9 cellular contexts compared by ENCODE assay signal in genomic region chr10:73647875-73648228, GRCh38. TPM values are rescaled to one million over a fixed set of nuclear protein-coding genes. Genes with fewer than 3 reads are reported as not detected.
DNase-seq lines count a peak whose midpoint lies in the region; ATAC-seq and TF ChIP-seq lines count a peak whose summit lies in the region.
"Had no signal": no experiment of that assay in that cellular context is flagged by ENCODE, and none has a peak within 500 bp of the region (broad histone marks: within the 10 kb centered on the region; RNA-seq: fewer than 3 reads in every experiment).

No MANE protein-coding gene starts in this region.

- peaks cover 1% of the 10 kb centered on the region for H3K79me1 ChIP-seq in neuronal stem cell (ENCODE audit: low read depth, low read length)

- DNase-seq in BE2C (no peak), PC-3 (no peak), esophagus squamous epithelium (lab: John Stamatoyannopoulos, UW) (no peak), neuronal stem cell (ENCODE audit: low spot score) (no peak), NCI-H2196 treated with DMSO at 0.1 percent for 48 hours (lab: John Stamatoyannopoulos, UW; ENCODE audit: unreplicated experiment) (no peak)

- intact Hi-C loops in PC-3 (cut with micrococcal nuclease) (no loop called here), esophagus squamous epithelium (cut with DNase I) (no loop called here)

- H3K27ac ChIP-seq in PC-3 (ENCODE audit: low read length) (no peak overlapping the region), esophagus squamous epithelium (peak overlapping the region; percentile 22 to 76 (median 64)), neuronal stem cell (replicated peaks; ENCODE audit: low read length) (peak overlapping the region; percentile 32)

- no peaks in the 10 kb centered on the region for H3K79me2 ChIP-seq in PC-3 (ENCODE audit: low read length)

- peak overlapping the region; percentile 77 for H2AK5ac ChIP-seq in neuronal stem cell (ENCODE audit: low read depth, low read length)

- peak overlapping the region; percentile 91 for H3K18ac ChIP-seq in neuronal stem cell (ENCODE audit: low read length)

- peak overlapping the region; percentile 86 for H4K91ac ChIP-seq in neuronal stem cell (ENCODE audit: low read depth, low read length, poor library complexity)

- H3K27me3 ChIP-seq in BE2C = no peaks in the 10 kb centered on the region
- no peaks in the 10 kb centered on the region for H3K27me3 ChIP-seq in PC-3 (ENCODE audit: low read length)
- no peaks in the 10 kb centered on the region for H3K27me3 ChIP-seq in esophagus squamous epithelium
- no peaks in the 10 kb centered on the region for H3K27me3 ChIP-seq in neuronal stem cell (ENCODE audit: control insufficient read depth in 3 of 3, insufficient read depth in 3 of 3, low read depth in 1 of 3, low read length in 3 of 3)

- H3K4me1 ChIP-seq in BE2C (no peaks in the 10 kb centered on the region), PC-3 (ENCODE audit: insufficient read depth, low read length) (no peaks in the 10 kb centered on the region), esophagus squamous epithelium (peaks cover 8 to 22% (median 12%) of the 10 kb centered on the region in 3 donors), neuronal stem cell (ENCODE audit: control insufficient read depth in 2 of 2, insufficient read depth in 1 of 2, low read depth in 1 of 2, low read length in 2 of 2) (peaks cover 0 to 22% of the 10 kb centered on the region in 2 donors)

- no peak overlapping the region for H3K4ac ChIP-seq in neuronal stem cell (ENCODE audit: low read length)

- no peak overlapping the region for H3K4me2 ChIP-seq in PC-3 (ENCODE audit: low read length)
- peak overlapping the region; percentile 92 for H3K4me2 ChIP-seq in neuronal stem cell (ENCODE audit: insufficient read depth, low read length, poor library complexity, severe bottlenecking)

- POLR2A ChIA-PET in PC-3 (lab: Charles Lee; ENCODE audit: unreplicated experiment) = no interaction called here

- H4K20me1 ChIP-seq in PC-3 (ENCODE audit: low read length) = no peaks in the 10 kb centered on the region

- BruUV-seq in PC-3 (replicated peaks; lab: Mats Ljungman, UMichigan) = no TSS peak

- H4K8ac ChIP-seq in neuronal stem cell (ENCODE audit: low read depth, low read length) = no peak overlapping the region

- peak overlapping the region; percentile 64 for H2BK120ac ChIP-seq in neuronal stem cell (ENCODE audit: low read depth, low read length)

- no peaks in the 10 kb centered on the region for H3K9me2 ChIP-seq in PC-3 (replicated peaks; ENCODE audit: low read length)

- H3K36me3 ChIP-seq in BE2C = no peaks in the 10 kb centered on the region
- H3K36me3 ChIP-seq in PC-3 (ENCODE audit: low read depth, low read length) = no peaks in the 10 kb centered on the region
- H3K36me3 ChIP-seq in esophagus squamous epithelium = no peaks in the 10 kb centered on the region
- H3K36me3 ChIP-seq in neuronal stem cell (replicated peaks in 1 of 2; ENCODE audit: control insufficient read depth in 2 of 2, insufficient read depth in 2 of 2, low read length in 2 of 2) = no peaks in the 10 kb centered on the region

- H3K14ac ChIP-seq in neuronal stem cell (ENCODE audit: low read length) = no peak overlapping the region

- peak overlapping the region; percentile 18 for H2BK15ac ChIP-seq in neuronal stem cell (ENCODE audit: low read length)

- H3K4me3 ChIP-seq in BE2C (ENCODE audit: low read depth, low read length) (peak overlapping the region; percentile 88), PC-3 (ENCODE audit: low read length) (no peak overlapping the region), esophagus squamous epithelium (peak overlapping the region; percentile 55 to 74 (median 72)), neuronal stem cell (ENCODE audit: low read length in 2 of 2) (peak overlapping the region; percentile 55 to 85)

- H3K9me3 ChIP-seq in BE2C (no peaks in the 10 kb centered on the region), PC-3 (ENCODE audit: low read length) (no peaks in the 10 kb centered on the region), esophagus squamous epithelium (no peaks in the 10 kb centered on the region), neuronal stem cell (replicated peaks in 1 of 2; ENCODE audit: control insufficient read depth in 2 of 2, insufficient read depth in 1 of 2, low read depth in 1 of 2, low read length in 2 of 2) (no peaks in the 10 kb centered on the region)

- H3K23ac ChIP-seq in neuronal stem cell (ENCODE audit: low read depth, low read length, poor library complexity) = no peak overlapping the region

- H2AFZ ChIP-seq in PC-3 (ENCODE audit: low read length) (peak overlapping the region; percentile 8; the same call in 1 of the 2 replicates), neuronal stem cell (ENCODE audit: low read length) (peak overlapping the region; percentile 95)

- no peaks in the 10 kb centered on the region for H3F3A ChIP-seq in PC-3 (ENCODE audit: low read length, unreplicated experiment)

- no peak for TF ChIP-seq POLR2A in esophagus squamous epithelium (IDR thresholded peaks at IDR 0.05)

- ATAC-seq in PC-3 (no peak), GM18517 (IDR thresholded peaks at IDR 0.05; ENCODE audit: unreplicated experiment) (no peak), GM21515 (IDR thresholded peaks at IDR 0.05; ENCODE audit: unreplicated experiment) (no peak), HG03457 (IDR thresholded peaks at IDR 0.05; ENCODE audit: unreplicated experiment) (no peak)

- H2BK5ac ChIP-seq in neuronal stem cell (ENCODE audit: low read length) = peak overlapping the region; percentile 54

- H3K9ac ChIP-seq in PC-3 (ENCODE audit: low read length) (no peak overlapping the region), neuronal stem cell (ENCODE audit: low read depth, low read length, poor library complexity) (peak overlapping the region; percentile 79)

- CTCF ChIA-PET in PC-3 (lab: Charles Lee) = interaction anchor here (0.6 kb wide), 2 partner anchors 27 to 156 kb away, joined by 3 to 7 read pairs; no protein-coding TSS in a partner anchor

- 9 to 17% methylated on average over 10 of the region's 18 CpGs for WGBS in esophagus squamous epithelium, 2 donors
- WGBS in neuronal stem cell (ENCODE audit: extremely low coverage in 2 of 2, insufficient read length in 2 of 2, insufficient replicate concordance in 1 of 2), 2 donors = no CpG with 5 or more reads among the region's 18 CpGs

- TF ChIP-seq CTCF in BE2C (IDR thresholded peaks at IDR 0.05; ENCODE audit: low read depth, low read length) (no peak), PC-3 (conservative IDR thresholded peaks at IDR 0.05; ENCODE audit: low read depth, low read length) (no peak), esophagus squamous epithelium (IDR thresholded peaks at IDR 0.05) (no peak)

- no peak overlapping the region for H2BK12ac ChIP-seq in neuronal stem cell (ENCODE audit: low read length)

RNA-seq across cellular contexts. Expression of gene MYOZ1, which starts 6.6 kb away (rescaled TPM):
- not detected for polyA plus RNA-seq in BE2C (2012; ENCODE audit: insufficient read depth, insufficient read length, low read depth)
- total RNA-seq in PC-3 (2014; rRNA removed) (0.17 TPM in 1 of 2 replicates, not detected in the other), esophagus squamous epithelium (1 to 10 TPM in 1 of 4 donors, under 1 TPM in 2, not detected in 1; 0.19 to 1.2 (median 0.79) TPM)
- 3.9 TPM for polyA plus RNA-seq in neuronal stem cell (2013, experiment 1 of 2)
- 4.0 TPM for polyA plus RNA-seq in neuronal stem cell (2013, experiment 2 of 2)
- total RNA-seq: glomerular endothelial cell had no signal

RNA-seq across cellular contexts. Expression of gene SYNPO2L, which starts 8.0 kb away (rescaled TPM):
- 0.11 TPM for polyA plus RNA-seq in BE2C (2012; ENCODE audit: insufficient read depth, insufficient read length, low read depth)
- total RNA-seq in PC-3 (2014; rRNA removed) = 0.06 TPM in 1 of 2 replicates, not detected in the other
- under 1 TPM; 0.19 to 0.48 (median 0.24) TPM for total RNA-seq in esophagus squamous epithelium
- polyA plus RNA-seq in neuronal stem cell (2013, experiment 1 of 2) = 0.04 TPM
- polyA plus RNA-seq in neuronal stem cell (2013, experiment 2 of 2) = 0.04 TPM
- total RNA-seq: glomerular endothelial cell had no signal

RNA-seq across cellular contexts. Expression of gene AGAP5, which starts 50.1 kb away (rescaled TPM):
- polyA plus RNA-seq in BE2C (2012; ENCODE audit: insufficient read depth, insufficient read length, low read depth) = 9.6 TPM
- total RNA-seq in PC-3 (2014; rRNA removed) = 15.0 and 18.2 TPM in 2 replicates
- 1 to 10 TPM; 1.7 to 7.9 (median 5.9) TPM for total RNA-seq in esophagus squamous epithelium
- polyA plus RNA-seq in neuronal stem cell (2013, experiment 1 of 2) = 3.1 TPM
- polyA plus RNA-seq in neuronal stem cell (2013, experiment 2 of 2) = 3.4 TPM

RNA-seq across cellular contexts. Expression of gene USP54, which starts 56.7 kb away (rescaled TPM):
- polyA plus RNA-seq in BE2C (2012; ENCODE audit: insufficient read depth, insufficient read length, low read depth) = 11.6 TPM
- 40.5 and 43.7 TPM in 2 replicates for total RNA-seq in PC-3 (2014; rRNA removed)
- total RNA-seq in esophagus squamous epithelium = 10 to 100 TPM; 17.8 to 37.4 (median 32.7) TPM
- polyA plus RNA-seq in neuronal stem cell (2013, experiment 1 of 2) = 80.7 TPM
- 79.9 TPM for polyA plus RNA-seq in neuronal stem cell (2013, experiment 2 of 2)
